In genomic region chr20:63698739-63699465, GRCh38 we compare ENCODE assay signal across 8 cellular contexts. TPM values are rescaled to one million over a fixed set of nuclear protein-coding genes. Genes with fewer than 3 reads are reported as not detected.
DNase-seq lines count a peak whose midpoint lies in the region; ATAC-seq and TF ChIP-seq lines count a peak whose summit lies in the region.

No MANE protein-coding gene starts in this region.

- peaks cover 0 to 2% of the 10 kb centered on the region in 2 donors for H3K36me3 Mint-ChIP-seq in activated naive CD4-positive, alpha-beta T cell treated with anti-CD3 and anti-CD28 coated beads, Interleukin-2, amount 50 U/mL, for 72 hours

- DNase-seq in 8988T (peak; percentile 99), HEK293T (ENCODE audit: extremely low spot score) (peak; percentile 12), left ventricle myocardium superior (peak; percentile 60), cortex of kidney (lab: John Stamatoyannopoulos, UW) (no peak)
- DNase-seq in activated naive CD4-positive, alpha-beta T cell treated with anti-CD3 and anti-CD28 coated beads, Interleukin-2, amount 50 U/mL, for 72 hours (ENCODE audit: low spot score in 2 of 2), result no peak
- DNase-seq in stimulated activated CD4-positive, alpha-beta T cell treated with anti-CD3 and anti-CD28 coated beads, TNF-alpha, amount 100 ng/mL, for 48 hours (ENCODE audit: low read depth in 3 of 3), result peak; percentile 47 to 60 (median 56)

- intact Hi-C loops in left ventricle myocardium superior (cut with micrococcal nuclease), result no loop called here

- no peaks in the 10 kb centered on the region for H3K9me3 Mint-ChIP-seq in activated naive CD4-positive, alpha-beta T cell treated with anti-CD3 and anti-CD28 coated beads, Interleukin-2, amount 50 U/mL, for 72 hours

- peak; percentile 54 to 68 for ATAC-seq in activated naive CD4-positive, alpha-beta T cell treated with anti-CD3 and anti-CD28 coated beads, Interleukin-2, amount 50 U/mL, for 72 hours
- ATAC-seq in left ventricle myocardium superior (peak; percentile 3), HG03175 (IDR thresholded peaks at IDR 0.05; ENCODE audit: unreplicated experiment) (no peak), GM19452 (IDR thresholded peaks at IDR 0.05; ENCODE audit: unreplicated experiment) (no peak)

- CTCF ChIA-PET in HEK293T (lab: Yijun Ruan, JAX), result no interaction called here

- H3K27ac Mint-ChIP-seq in activated naive CD4-positive, alpha-beta T cell treated with anti-CD3 and anti-CD28 coated beads, Interleukin-2, amount 50 U/mL, for 72 hours, result peak overlapping the region; percentile 38 to 89

- POLR2A ChIA-PET in HEK293T (lab: Yijun Ruan, JAX), result interaction anchor here (1.0 kb wide), 1 partner anchor 9 kb away, joined by 9 read pairs; the partner anchor contains the start of genes ARFRP1 and ZGPAT

TF ChIP-seq in HEK293T, 16 proteins besides CTCF, POLR2A, EP300 and RAD21:
- TF ChIP-seq FOXM1 (IDR thresholded peaks at IDR 0.05; ENCODE audit: borderline replicate concordance) (no peak), HDGF (IDR thresholded peaks at IDR 0.05; ENCODE audit: borderline replicate concordance) (no peak), FOXA1 (IDR thresholded peaks at IDR 0.05) (no peak), ARNT (IDR thresholded peaks at IDR 0.05) (no peak), L3MBTL2 (conservative IDR thresholded peaks at IDR 0.05) (no peak)

RNA-seq across cellular contexts. Expression of gene TNFRSF6B, which starts 2.5 kb away (rescaled TPM):
- total RNA-seq in activated naive CD4-positive, alpha-beta T cell treated with anti-CD3 and anti-CD28 coated beads, Interleukin-2, amount 50 U/mL, for 72 hours, result not detected
- 0.64 TPM for total RNA-seq in left ventricle myocardium superior

RNA-seq across cellular contexts. Expression of gene ARFRP1, which starts 8.9 kb away (rescaled TPM):
- 10 to 100 TPM; 36.1 to 53.4 TPM for total RNA-seq in activated naive CD4-positive, alpha-beta T cell treated with anti-CD3 and anti-CD28 coated beads, Interleukin-2, amount 50 U/mL, for 72 hours
- 46.5 TPM for total RNA-seq in left ventricle myocardium superior

RNA-seq across cellular contexts. Expression of gene ZGPAT, which starts 8.9 kb away (rescaled TPM):
- 10 to 100 TPM; 12.5 to 24.0 TPM for total RNA-seq in activated naive CD4-positive, alpha-beta T cell treated with anti-CD3 and anti-CD28 coated beads, Interleukin-2, amount 50 U/mL, for 72 hours
- 16.2 TPM for total RNA-seq in left ventricle myocardium superior

RNA-seq across cellular contexts. Expression of gene LIME1, which starts 37.6 kb away (rescaled TPM):
- 10 to 100 TPM in 1 of 2 donors, 1 to 10 TPM in 1; 6.3 to 18.2 TPM for total RNA-seq in activated naive CD4-positive, alpha-beta T cell treated with anti-CD3 and anti-CD28 coated beads, Interleukin-2, amount 50 U/mL, for 72 hours
- total RNA-seq in left ventricle myocardium superior, result 2.7 TPM

RNA-seq across cellular contexts. Expression of gene SLC2A4RG, which starts 40.7 kb away (rescaled TPM):
- 10 to 100 TPM; 24.7 to 37.2 TPM for total RNA-seq in activated naive CD4-positive, alpha-beta T cell treated with anti-CD3 and anti-CD28 coated beads, Interleukin-2, amount 50 U/mL, for 72 hours
- 104 TPM for total RNA-seq in left ventricle myocardium superior

Comparison
In these comparisons a context has a peak if more than half of its experiments do, and no peak if none do; other contexts are left out.
1. DNase-seq: peak in 8988T (single experiment), HEK293T (single experiment), left ventricle myocardium superior (single experiment) and stimulated activated CD4-positive, alpha-beta T cell treated with anti-CD3 and anti-CD28 coated beads, TNF-alpha, amount 100 ng/mL, for 48 hours (3 of 3); none in activated naive CD4-positive, alpha-beta T cell treated with anti-CD3 and anti-CD28 coated beads, Interleukin-2, amount 50 U/mL, for 72 hours (0 of 2) and cortex of kidney (single experiment).
2. ATAC-seq: peak in activated naive CD4-positive, alpha-beta T cell treated with anti-CD3 and anti-CD28 coated beads, Interleukin-2, amount 50 U/mL, for 72 hours (2 of 2) and left ventricle myocardium superior (single experiment); none in HG03175 (single experiment) and GM19452 (single experiment).